20 cellular contexts compared by ENCODE assay signal in genomic region chrX:17456526-17456925, GRCh38.
DNase-seq lines count a peak whose midpoint lies in the region; ATAC-seq and TF ChIP-seq lines count a peak whose summit lies in the region.
"Had no signal": no experiment of that assay in that cellular context is flagged by ENCODE, and none has a peak within 500 bp of the region (broad histone marks: within the 10 kb centered on the region; RNA-seq: fewer than 3 reads in every experiment).

No MANE protein-coding gene starts in this region.

- no peaks in the 10 kb centered on the region for H3K27me3 Mint-ChIP-seq in Caco-2 (ENCODE audit: insufficient read depth, unreplicated experiment)
- peaks cover 19% of the 10 kb centered on the region for H3K27me3 Mint-ChIP-seq in activated T-cell treated with anti-CD3 and anti-CD28 coated beads, Interleukin-2, amount 50 U/mL, for 72 hours (ENCODE audit: low read depth)

- POLR2A ChIA-PET in Caco-2 (lab: Charles Lee): no interaction called here

- H3K36me3 ChIP-seq in Caco-2 (ENCODE audit: control insufficient read depth, insufficient read depth, low read length) (no peaks in the 10 kb centered on the region), colonic mucosa (no peaks in the 10 kb centered on the region)
- H3K36me3 ChIP-seq: brain microvascular endothelial cell, HAP-1, sigmoid colon had no signal

- H3K36me3 Mint-ChIP-seq in Caco-2 (ENCODE audit: insufficient read depth, unreplicated experiment): no peaks in the 10 kb centered on the region
- no peaks in the 10 kb centered on the region for H3K36me3 Mint-ChIP-seq in activated T-cell treated with anti-CD3 and anti-CD28 coated beads, Interleukin-2, amount 50 U/mL, for 72 hours (ENCODE audit: insufficient read depth in 2 of 2)
- H3K36me3 Mint-ChIP-seq: activated naive CD4-positive, alpha-beta T cell treated with anti-CD3 and anti-CD28 coated beads, Interleukin-2, amount 50 U/mL, for 72 hours; stimulated activated naive B cell treated with anti-CD40 and anti-IgM and Interleukin-4, amounts not matched to agents 10 μg/mL and 1 μg/mL and 100 μg/mL, for 72 hours had no signal

- no peak overlapping the region for H3K27ac Mint-ChIP-seq in Caco-2 (ENCODE audit: unreplicated experiment)
- H3K27ac Mint-ChIP-seq in activated T-cell treated with anti-CD3 and anti-CD28 coated beads, Interleukin-2, amount 50 U/mL, for 72 hours: no peak overlapping the region
- H3K27ac Mint-ChIP-seq: activated CD8-positive, alpha-beta T cell treated with anti-CD3 and anti-CD28 coated beads, Interleukin-2, amount 10 ng/mL, durations not matched to agents 7 days and 5 days; activated naive CD4-positive, alpha-beta T cell treated with anti-CD3 and anti-CD28 coated beads, Interleukin-2, amount 50 U/mL, for 72 hours; stimulated activated naive B cell treated with anti-CD40 and anti-IgM and Interleukin-4, amounts not matched to agents 10 μg/mL and 1 μg/mL and 100 μg/mL, for 72 hours had no signal

- H3K9me3 ChIP-seq in Caco-2: no peaks in the 10 kb centered on the region
- H3K9me3 ChIP-seq in colonic mucosa: no peaks in the 10 kb centered on the region
- H3K9me3 ChIP-seq: HAP-1, sigmoid colon had no signal

- ATAC-seq in activated T-cell treated with anti-CD3 and anti-CD28 coated beads, Interleukin-2, amount 50 U/mL, for 72 hours (replicated peaks in 1 of 2): no peak
- ATAC-seq: activated CD8-positive, alpha-beta T cell treated with anti-CD3 and anti-CD28 coated beads, Interleukin-2, amount 10 ng/mL, durations not matched to agents 7 days and 5 days; activated naive CD4-positive, alpha-beta T cell treated with anti-CD3 and anti-CD28 coated beads, Interleukin-2, amount 50 U/mL, for 72 hours; stimulated activated naive B cell treated with anti-CD40 and anti-IgM and Interleukin-4, amounts not matched to agents 10 μg/mL and 1 μg/mL and 100 μg/mL, for 72 hours had no signal

- peak; percentile 68 for DNase-seq in Ammon's horn (ENCODE audit: low spot score)
- DNase-seq in NCI-H1694 (lab: John Stamatoyannopoulos, UW): peak; percentile 58
- peak in 36 of 56 donors; percentile 0 to 59 (median 9) for DNase-seq in amygdala (lab: John Stamatoyannopoulos, UW)
- peak; percentile 40 for DNase-seq in iPS-NIHi7 (ENCODE audit: extremely low spot score)
- DNase-seq in Caco-2: no peak
- no peak for DNase-seq in activated T-cell treated with anti-CD3 and anti-CD28 coated beads, Interleukin-2, amount 50 U/mL, for 72 hours
- no peak for DNase-seq in NCI-H510A treated with DMSO at 0.1 percent for 48 hours (lab: John Stamatoyannopoulos, UW)
- DNase-seq in colonic mucosa: no peak
- DNase-seq: activated CD4-positive, CD25-positive, alpha-beta regulatory T cell; activated CD8-positive, alpha-beta T cell treated with anti-CD3 and anti-CD28 coated beads, Interleukin-2, amount 10 ng/mL, durations not matched to agents 7 days and 5 days; activated T-cell treated with anti-CD3 and anti-CD28 coated beads, Interleukin-2, amount 50 U/mL, for 48 hours; brain microvascular endothelial cell; cortex of kidney; NCI-H187 treated with DMSO at 0.1 percent for 48 hours; NK-92 treated with Interleukin-12 subunit alpha and Interleukin-12 subunit beta, amount 100 ng/mL, for 24 hours; sigmoid colon; stimulated activated naive B cell treated with anti-CD40 and anti-IgM and Interleukin-4, amounts not matched to agents 10 μg/mL and 1 μg/mL and 100 μg/mL, for 72 hours had no signal

- CTCF ChIA-PET in Caco-2 (lab: Charles Lee): no interaction called here

- TF ChIP-seq CTCF in Caco-2 (IDR thresholded peaks at IDR 0.05; ENCODE audit: insufficient read depth in 1 of 2, low read depth in 1 of 2, low read length in 1 of 2, severe bottlenecking in 1 of 2, unreplicated experiment in 1 of 2) (no peak), colonic mucosa (IDR thresholded peaks at IDR 0.05) (no peak)

- H3K4me3 Mint-ChIP-seq in Caco-2 (ENCODE audit: unreplicated experiment): no peak overlapping the region
- no peak overlapping the region for H3K4me3 Mint-ChIP-seq in activated T-cell treated with anti-CD3 and anti-CD28 coated beads, Interleukin-2, amount 50 U/mL, for 72 hours
- H3K4me3 Mint-ChIP-seq: activated CD8-positive, alpha-beta T cell treated with anti-CD3 and anti-CD28 coated beads, Interleukin-2, amount 10 ng/mL, durations not matched to agents 7 days and 5 days; stimulated activated naive B cell treated with anti-CD40 and anti-IgM and Interleukin-4, amounts not matched to agents 10 μg/mL and 1 μg/mL and 100 μg/mL, for 72 hours had no signal

- no peak overlapping the region for H3K27ac ChIP-seq in colonic mucosa
- H3K27ac ChIP-seq: brain microvascular endothelial cell, sigmoid colon, SK-N-MC had no signal

- BruUV-seq in Caco-2 (replicated peaks; lab: Mats Ljungman, UMichigan): no TSS peak

- no peaks in the 10 kb centered on the region for H3K4me1 Mint-ChIP-seq in Caco-2 (ENCODE audit: low read depth, unreplicated experiment)
- no peaks in the 10 kb centered on the region for H3K4me1 Mint-ChIP-seq in activated T-cell treated with anti-CD3 and anti-CD28 coated beads, Interleukin-2, amount 50 U/mL, for 72 hours (ENCODE audit: low read depth)
- H3K4me1 Mint-ChIP-seq: stimulated activated naive B cell treated with anti-CD40 and anti-IgM and Interleukin-4, amounts not matched to agents 10 μg/mL and 1 μg/mL and 100 μg/mL, for 72 hours had no signal

- no peak overlapping the region for H3K9ac ChIP-seq in colonic mucosa (ENCODE audit: low read depth in 2 of 2, low read length in 2 of 2)

- no peaks in the 10 kb centered on the region for H3K27me3 ChIP-seq in Caco-2 (replicated peaks; ENCODE audit: control insufficient read depth, insufficient read depth, low read length)
- no peaks in the 10 kb centered on the region for H3K27me3 ChIP-seq in colonic mucosa
- H3K27me3 ChIP-seq: brain microvascular endothelial cell, sigmoid colon had no signal

- no peaks in the 10 kb centered on the region for H3K4me1 ChIP-seq in Caco-2
- H3K4me1 ChIP-seq in colonic mucosa: no peaks in the 10 kb centered on the region
- H3K4me1 ChIP-seq: HAP-1 had no signal

- intact Hi-C loops in Caco-2 (cut with micrococcal nuclease; ENCODE audit: unreplicated experiment) (no loop called here), colonic mucosa (cut with DNase I) (no loop called here)

- no peak overlapping the region for H3K4me3 ChIP-seq in Caco-2 (ENCODE audit: low read depth, low read length)
- no peak overlapping the region for H3K4me3 ChIP-seq in colonic mucosa
- H3K4me3 ChIP-seq: HAP-1, sigmoid colon, SK-N-MC had no signal

- H3K9me3 Mint-ChIP-seq in Caco-2 (ENCODE audit: unreplicated experiment): no peaks in the 10 kb centered on the region
- peaks cover 0 to 4% of the 10 kb centered on the region in 2 donors for H3K9me3 Mint-ChIP-seq in activated T-cell treated with anti-CD3 and anti-CD28 coated beads, Interleukin-2, amount 50 U/mL, for 72 hours
- H3K9me3 Mint-ChIP-seq: activated naive CD4-positive, alpha-beta T cell treated with anti-CD3 and anti-CD28 coated beads, Interleukin-2, amount 50 U/mL, for 72 hours; stimulated activated naive B cell treated with anti-CD40 and anti-IgM and Interleukin-4, amounts not matched to agents 10 μg/mL and 1 μg/mL and 100 μg/mL, for 72 hours had no signal

Comparison
In these comparisons a context has a peak if more than half of its experiments do, and no peak if none do; other contexts are left out.
1. DNase-seq: peak in Ammon's horn (single experiment), NCI-H1694 (single experiment), amygdala (36 of 56) and iPS-NIHi7 (single experiment); none in Caco-2 (0 of 2), activated T-cell treated with anti-CD3 and anti-CD28 coated beads, Interleukin-2, amount 50 U/mL, for 72 hours (0 of 2), NCI-H510A treated with DMSO at 0.1 percent for 48 hours (single experiment) and colonic mucosa (single experiment).